Comparison of ENCODE assay signal across 8 cellular contexts in genomic region chr14:60093606-60094005, GRCh38. TPM values are rescaled to one million over a fixed set of nuclear protein-coding genes. Genes with fewer than 3 reads are reported as not detected.
DNase-seq lines count a peak whose midpoint lies in the region; ATAC-seq and TF ChIP-seq lines count a peak whose summit lies in the region.

No MANE protein-coding gene starts in this region.

- H3K4me3 ChIP-seq in MM.1S (ENCODE audit: low read length) (peak overlapping the region; percentile 81; the same call in 1 of the 2 replicates), neuron (ENCODE audit: low read length) (peak overlapping the region; percentile 89)

- H3K4me3 Mint-ChIP-seq in chondrocyte (ENCODE audit: unreplicated experiment) = peak overlapping the region; percentile 93

- H3K36me3 ChIP-seq in MM.1S (replicated peaks; ENCODE audit: insufficient read depth, low read length) (no peaks in the 10 kb centered on the region), neuron (ENCODE audit: insufficient read depth, low read length) (peaks cover 21% of the 10 kb centered on the region)

- H2AFZ ChIP-seq in MM.1S (ENCODE audit: low read length) = no peak overlapping the region
- no peak overlapping the region for H2AFZ ChIP-seq in neuron (ENCODE audit: low read depth, low read length)

- peaks cover 7% of the 10 kb centered on the region for H3K4me1 ChIP-seq in MM.1S (ENCODE audit: low read length)
- H3K4me1 ChIP-seq in neuron (ENCODE audit: insufficient read depth, low read length) = peaks cover 8% of the 10 kb centered on the region

- H3K36me3 Mint-ChIP-seq in chondrocyte (ENCODE audit: low read depth) = peaks cover 8% of the 10 kb centered on the region

- H3K9me3 Mint-ChIP-seq in chondrocyte (ENCODE audit: low read depth) = no peaks in the 10 kb centered on the region

- H3K27ac Mint-ChIP-seq in chondrocyte (ENCODE audit: unreplicated experiment) = peak overlapping the region; percentile 99

- no peak overlapping the region for H3K9ac ChIP-seq in MM.1S (ENCODE audit: low read length)

- H3K9me2 ChIP-seq in MM.1S (replicated peaks; ENCODE audit: insufficient read depth, low read length) = no peaks in the 10 kb centered on the region

- H4K20me1 ChIP-seq in MM.1S (ENCODE audit: insufficient read depth, low read length) = no peaks in the 10 kb centered on the region

- H3K4me1 Mint-ChIP-seq in chondrocyte (ENCODE audit: low read depth) = peaks cover 55% of the 10 kb centered on the region

- TF ChIP-seq CTCF in MM.1S (IDR thresholded peaks at IDR 0.05; ENCODE audit: low read length) = no peak
- no peak for TF ChIP-seq CTCF in chondrocyte (IDR thresholded peaks at IDR 0.05)

- peaks cover 42% of the 10 kb centered on the region for H3K79me2 ChIP-seq in MM.1S (ENCODE audit: low read length)

- H3K27me3 ChIP-seq in MM.1S (replicated peaks; ENCODE audit: insufficient read depth, low read length) (no peaks in the 10 kb centered on the region), neuron (ENCODE audit: insufficient read depth, low read length) (no peaks in the 10 kb centered on the region)

- H3K27ac ChIP-seq in MM.1S (ENCODE audit: low read length) = no peak overlapping the region

- ATAC-seq in GM21367 (IDR thresholded peaks at IDR 0.05; ENCODE audit: unreplicated experiment) (no peak), HG03521 (IDR thresholded peaks at IDR 0.05; ENCODE audit: unreplicated experiment) (no peak)

- H3K9me3 ChIP-seq in MM.1S (replicated peaks; ENCODE audit: insufficient read depth, low read length) = no peaks in the 10 kb centered on the region
- H3K9me3 ChIP-seq in neuron (ENCODE audit: low read length) = peaks cover 6% of the 10 kb centered on the region

- peak overlapping the region; percentile 79; the same call in 1 of the 2 replicates for H3K4me2 ChIP-seq in MM.1S (ENCODE audit: low read depth, low read length)

- DNase-seq in EH (ENCODE audit: low read depth) (peak; percentile 3), MM.1S (no peak), chondrocyte (ENCODE audit: low spot score) (no peak), pons (ENCODE audit: low spot score) (no peak), NCI-H82 treated with DMSO at 0.1 percent for 48 hours (lab: John Stamatoyannopoulos, UW; ENCODE audit: unreplicated experiment) (no peak)

- peaks cover 9% of the 10 kb centered on the region; the same call in 1 of the 2 replicates for H3F3A ChIP-seq in MM.1S (ENCODE audit: insufficient read depth, low read length)

- H3K27me3 Mint-ChIP-seq in chondrocyte (ENCODE audit: low read depth) = no peaks in the 10 kb centered on the region

RNA-seq across cellular contexts. Expression of gene PCNX4, which starts 1.9 kb away (rescaled TPM):
- 48.9 to 57.2 TPM (median 52.9 TPM) in 3 replicates for total RNA-seq in chondrocyte
